Comparison of ENCODE assay signal across 12 cellular contexts in the genomic region with DNA sequence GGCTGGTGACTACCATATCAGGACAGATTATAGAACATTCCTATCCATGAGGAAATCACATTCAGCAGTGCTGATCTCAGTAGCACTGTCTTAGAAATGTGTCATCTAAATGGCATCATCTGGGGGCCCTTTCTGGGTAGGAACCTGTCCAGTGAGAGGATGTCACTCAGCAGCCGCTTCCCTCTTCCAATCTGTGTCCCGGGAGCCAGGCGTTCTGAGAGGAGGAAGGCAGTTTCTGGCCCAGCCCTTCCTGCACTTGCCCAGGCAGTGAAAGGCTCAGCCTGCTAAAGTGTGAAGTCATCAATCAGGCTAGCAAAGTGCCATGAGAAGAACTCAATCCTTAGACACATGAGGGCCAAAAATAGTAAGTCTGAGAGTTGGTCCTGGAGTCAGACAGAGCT. TPM values are rescaled to one million over a fixed set of nuclear protein-coding genes. Genes with fewer than 3 reads are reported as not detected.
DNase-seq lines count a peak whose midpoint lies in the region; ATAC-seq and TF ChIP-seq lines count a peak whose summit lies in the region.
"Had no signal": no experiment of that assay in that cellular context is flagged by ENCODE, and none has a peak within 500 bp of the region (broad histone marks: within the 10 kb centered on the region; RNA-seq: fewer than 3 reads in every experiment).

No MANE protein-coding gene starts in this region.

- no peak overlapping the region for H3K4me2 ChIP-seq in smooth muscle cell

- WGBS in smooth muscle cell (ENCODE audit: low lambda C conversion rate): 79% methylated on average over 3 of the region's 3 CpGs

- no peaks in the 10 kb centered on the region for H3K79me2 ChIP-seq in smooth muscle cell (ENCODE audit: low read depth)
- H3K79me2 ChIP-seq: parathyroid adenoma had no signal

- DNase-seq in activated CD4-positive, alpha-beta T cell treated with anti-CD3 and anti-CD28 coated beads, Interleukin-2, amount 10 ng/mL, durations not matched to agents 7 days and 5 days: no peak
- no peak for DNase-seq in activated CD4-positive, alpha-beta T cell treated with anti-CD3 and anti-CD28 coated beads for 36 hours
- DNase-seq in cardiac fibroblast (ENCODE audit: low read depth in 2 of 2): peak; percentile 41 to 77
- peak; percentile 43 for DNase-seq in left cardiac atrium
- no peak for DNase-seq in smooth muscle cell (lab: John Stamatoyannopoulos, UW; ENCODE audit: unreplicated experiment)
- no peak for DNase-seq in stimulated activated CD4-positive, alpha-beta T cell treated with anti-CD3 and anti-CD28 coated beads, Interleukin-2, amount 100 ng/mL, for 24 hours
- DNase-seq: DMS79 treated with DMSO at 0.1 percent for 48 hours, NCI-H1930 had no signal

- H3K27me3 ChIP-seq in smooth muscle cell (ENCODE audit: low read depth): no peaks in the 10 kb centered on the region
- H3K27me3 ChIP-seq: suprapubic skin had no signal

- H3K9me3 Mint-ChIP-seq in activated CD4-positive, alpha-beta T cell treated with anti-CD3 and anti-CD28 coated beads, Interleukin-2, amount 10 ng/mL, durations not matched to agents 7 days and 5 days: no peaks in the 10 kb centered on the region
- no peaks in the 10 kb centered on the region for H3K9me3 Mint-ChIP-seq in activated CD4-positive, alpha-beta T cell treated with anti-CD3 and anti-CD28 coated beads for 36 hours (ENCODE audit: low read depth)

- POLR2A ChIA-PET in activated CD4-positive, alpha-beta T cell treated with anti-CD3 and anti-CD28 coated beads, Interleukin-2, amount 10 ng/mL, durations not matched to agents 7 days and 5 days (lab: Charles Lee): no interaction called here
- POLR2A ChIA-PET in activated CD4-positive, alpha-beta T cell treated with anti-CD3 and anti-CD28 coated beads for 36 hours (lab: Charles Lee): no interaction called here

- intact Hi-C loops in activated CD4-positive, alpha-beta T cell treated with anti-CD3 and anti-CD28 coated beads for 36 hours (cut with DNase I, micrococcal nuclease): no loop called here
- intact Hi-C loops in left cardiac atrium (cut with DNase I): no loop called here

- no peak overlapping the region for H3K4me3 Mint-ChIP-seq in activated CD4-positive, alpha-beta T cell treated with anti-CD3 and anti-CD28 coated beads, Interleukin-2, amount 10 ng/mL, durations not matched to agents 7 days and 5 days
- H3K4me3 Mint-ChIP-seq in activated CD4-positive, alpha-beta T cell treated with anti-CD3 and anti-CD28 coated beads for 36 hours: no peak overlapping the region

- H2AFZ ChIP-seq in smooth muscle cell (ENCODE audit: low read depth): no peak overlapping the region
- H2AFZ ChIP-seq: parathyroid adenoma had no signal

- no peaks in the 10 kb centered on the region for H3K9me3 ChIP-seq in smooth muscle cell (replicated peaks; ENCODE audit: low read depth)
- H3K9me3 ChIP-seq: suprapubic skin had no signal

- no peaks in the 10 kb centered on the region for H3K4me1 Mint-ChIP-seq in activated CD4-positive, alpha-beta T cell treated with anti-CD3 and anti-CD28 coated beads, Interleukin-2, amount 10 ng/mL, durations not matched to agents 7 days and 5 days
- H3K4me1 Mint-ChIP-seq in activated CD4-positive, alpha-beta T cell treated with anti-CD3 and anti-CD28 coated beads for 36 hours: no peaks in the 10 kb centered on the region

- no peak overlapping the region for H3K4me3 ChIP-seq in cardiac fibroblast (replicated peaks in 1 of 2; ENCODE audit: low read depth in 2 of 2, low read length in 2 of 2)
- no peak overlapping the region for H3K4me3 ChIP-seq in smooth muscle cell
- H3K4me3 ChIP-seq: suprapubic skin had no signal

- peak overlapping the region; percentile 66 for H3K27ac ChIP-seq in smooth muscle cell (ENCODE audit: low read depth)
- H3K27ac ChIP-seq: parathyroid adenoma, suprapubic skin had no signal

- H3K9ac ChIP-seq in smooth muscle cell (ENCODE audit: low read depth): peak overlapping the region; percentile 47
- H3K9ac ChIP-seq: parathyroid adenoma had no signal

- CTCF ChIA-PET in activated CD4-positive, alpha-beta T cell treated with anti-CD3 and anti-CD28 coated beads, Interleukin-2, amount 10 ng/mL, durations not matched to agents 7 days and 5 days (lab: Charles Lee): no interaction called here
- CTCF ChIA-PET in activated CD4-positive, alpha-beta T cell treated with anti-CD3 and anti-CD28 coated beads for 36 hours (lab: Charles Lee): interaction anchor here (0.6 kb wide), 1 partner anchor 235 kb away, joined by 4 read pairs; no protein-coding TSS in a partner anchor

- TF ChIP-seq CTCF in cardiac fibroblast (IDR thresholded peaks at IDR 0.05; ENCODE audit: low read depth, low read length): no peak
- TF ChIP-seq CTCF in smooth muscle cell (IDR thresholded peaks at IDR 0.05; ENCODE audit: borderline replicate concordance, insufficient read depth, poor library complexity, severe bottlenecking): no peak

- H3K36me3 Mint-ChIP-seq in activated CD4-positive, alpha-beta T cell treated with anti-CD3 and anti-CD28 coated beads, Interleukin-2, amount 10 ng/mL, durations not matched to agents 7 days and 5 days (ENCODE audit: low read depth): peaks cover 29% of the 10 kb centered on the region
- peaks cover 21% of the 10 kb centered on the region for H3K36me3 Mint-ChIP-seq in activated CD4-positive, alpha-beta T cell treated with anti-CD3 and anti-CD28 coated beads for 36 hours (ENCODE audit: low read depth)

- no peaks in the 10 kb centered on the region for H3F3A ChIP-seq in smooth muscle cell (ENCODE audit: low read depth)

- H3K27me3 Mint-ChIP-seq in activated CD4-positive, alpha-beta T cell treated with anti-CD3 and anti-CD28 coated beads, Interleukin-2, amount 10 ng/mL, durations not matched to agents 7 days and 5 days: no peaks in the 10 kb centered on the region
- no peaks in the 10 kb centered on the region for H3K27me3 Mint-ChIP-seq in activated CD4-positive, alpha-beta T cell treated with anti-CD3 and anti-CD28 coated beads for 36 hours

- peak overlapping the region; percentile 26 for H3K27ac Mint-ChIP-seq in activated CD4-positive, alpha-beta T cell treated with anti-CD3 and anti-CD28 coated beads, Interleukin-2, amount 10 ng/mL, durations not matched to agents 7 days and 5 days
- H3K27ac Mint-ChIP-seq in activated CD4-positive, alpha-beta T cell treated with anti-CD3 and anti-CD28 coated beads for 36 hours: no peak overlapping the region

- no peak for ATAC-seq in activated CD4-positive, alpha-beta T cell treated with anti-CD3 and anti-CD28 coated beads for 36 hours
- ATAC-seq in left cardiac atrium (peak; percentile 81 to 90), GM21529 (IDR thresholded peaks at IDR 0.05; ENCODE audit: unreplicated experiment) (no peak), HG02610 (IDR thresholded peaks at IDR 0.05; ENCODE audit: unreplicated experiment) (no peak)

- no peaks in the 10 kb centered on the region for H3K4me1 ChIP-seq in smooth muscle cell (ENCODE audit: low read depth)
- H3K4me1 ChIP-seq: parathyroid adenoma, suprapubic skin had no signal

- peaks cover 10% of the 10 kb centered on the region for H3K36me3 ChIP-seq in smooth muscle cell (ENCODE audit: low read depth)

- H4K20me1 ChIP-seq in smooth muscle cell (ENCODE audit: low read depth): no peaks in the 10 kb centered on the region

RNA-seq across cellular contexts. Expression of gene RAB4A, which starts 25.6 kb away (rescaled TPM):
- total RNA-seq in activated CD4-positive, alpha-beta T cell treated with anti-CD3 and anti-CD28 coated beads, Interleukin-2, amount 10 ng/mL, durations not matched to agents 7 days and 5 days: 10 to 100 TPM; 35.5 to 41.0 TPM
- 10 to 100 TPM; 22.1 to 24.0 TPM for total RNA-seq in activated CD4-positive, alpha-beta T cell treated with anti-CD3 and anti-CD28 coated beads for 36 hours
- 100 to 1,000 TPM in 1 of 2 donors, 10 to 100 TPM in 1; 91.6 to 100 TPM for total RNA-seq in left cardiac atrium
- 25.1 and 43.9 TPM in 2 replicates for total RNA-seq in smooth muscle cell
- 46.6 and 52.7 TPM in 2 replicates for polyA plus RNA-seq in smooth muscle cell

RNA-seq across cellular contexts. Expression of gene CCSAP, which starts 46.3 kb away (rescaled TPM):
- total RNA-seq in activated CD4-positive, alpha-beta T cell treated with anti-CD3 and anti-CD28 coated beads, Interleukin-2, amount 10 ng/mL, durations not matched to agents 7 days and 5 days: 10 to 100 TPM in 1 of 2 experiments, 1 to 10 TPM in 1; 9.1 to 10.1 TPM
- total RNA-seq in activated CD4-positive, alpha-beta T cell treated with anti-CD3 and anti-CD28 coated beads for 36 hours: 1 to 10 TPM; 7.9 to 8.4 TPM
- total RNA-seq in left cardiac atrium (1 to 10 TPM; 2.6 to 3.7 TPM), smooth muscle cell (12.0 and 13.3 TPM in 2 replicates)
- 2.5 and 5.2 TPM in 2 replicates for polyA plus RNA-seq in smooth muscle cell

Comparison
In these comparisons a context has a peak if more than half of its experiments do, and no peak if none do; other contexts are left out.
1. DNase-seq: peak in cardiac fibroblast (2 of 2) and left cardiac atrium (single experiment); none in activated CD4-positive, alpha-beta T cell treated with anti-CD3 and anti-CD28 coated beads, Interleukin-2, amount 10 ng/mL, durations not matched to agents 7 days and 5 days (single experiment), activated CD4-positive, alpha-beta T cell treated with anti-CD3 and anti-CD28 coated beads for 36 hours (single experiment), smooth muscle cell (single experiment) and stimulated activated CD4-positive, alpha-beta T cell treated with anti-CD3 and anti-CD28 coated beads, Interleukin-2, amount 100 ng/mL, for 24 hours (0 of 2).
2. ATAC-seq: peak in left cardiac atrium (2 of 2); none in activated CD4-positive, alpha-beta T cell treated with anti-CD3 and anti-CD28 coated beads for 36 hours (single experiment), GM21529 (single experiment) and HG02610 (single experiment).